In genomic region chr22:30209642-30210041, GRCh38 we compare ENCODE assay signal across 1 cellular context.
TF ChIP-seq lines count a peak whose summit lies in the region.

No MANE protein-coding gene starts in this region.

TF ChIP-seq in H1, 55 proteins besides CTCF, POLR2A, EP300 and RAD21:
- no peak for TF ChIP-seq CTBP2 (IDR thresholded peaks at IDR 0.05; ENCODE audit: borderline replicate concordance, insufficient read depth, insufficient read length, low read length)
